In the genomic region with DNA sequence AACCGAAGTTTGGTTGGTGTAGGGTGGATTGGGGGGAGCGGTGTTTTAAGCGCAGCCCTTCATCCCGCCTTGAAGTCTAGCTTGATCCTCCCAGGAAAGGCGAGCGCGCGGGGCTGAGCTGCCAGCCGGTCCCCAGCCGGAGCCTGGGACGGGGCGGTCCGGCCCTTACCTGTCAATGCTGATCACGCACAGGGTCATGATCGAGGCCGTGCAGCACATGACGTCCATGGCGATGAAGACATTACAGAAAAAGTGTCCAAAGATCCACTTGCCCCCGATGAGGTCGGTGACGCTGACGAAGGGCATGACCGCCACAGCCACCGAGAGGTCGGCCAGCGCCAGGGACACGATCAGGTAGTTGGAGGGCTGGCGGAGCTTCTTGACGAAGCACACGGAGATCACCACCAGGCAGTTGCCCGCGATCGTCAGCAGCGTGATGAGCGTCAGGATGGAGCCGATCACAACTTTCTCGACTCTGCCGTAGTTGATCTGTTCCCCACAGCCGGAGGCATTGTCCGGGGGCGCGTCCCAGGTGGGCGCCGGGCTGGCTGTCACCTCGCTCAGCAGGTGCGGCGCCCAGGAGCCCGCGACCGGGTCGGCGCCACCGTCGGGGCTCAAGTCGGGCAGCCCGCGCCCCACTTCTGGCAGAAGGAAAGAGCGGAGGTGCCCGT, we compare ENCODE assay signal across 8 cellular contexts. TPM values are rescaled to one million over a fixed set of nuclear protein-coding genes. Genes with fewer than 3 reads are reported as not detected.
A peak's percentile ranks its signal among the peaks of the same experiment; 100 is the strongest.
DNase-seq lines count a peak whose midpoint lies in the region; ATAC-seq, FAIRE-seq and TF ChIP-seq lines count a peak whose summit lies in the region.

No MANE protein-coding gene starts in this region.

- peak; percentile 22 for ATAC-seq in CD8-positive, alpha-beta T cell
- ATAC-seq in HG02642 (IDR thresholded peaks at IDR 0.05; ENCODE audit: poor library complexity, unreplicated experiment): peak; percentile 25
- no peak for ATAC-seq in stimulated activated memory B cell treated with anti-CD40 and anti-IgM and Interleukin-4, amounts not matched to agents 10 μg/mL and 1 μg/mL and 100 μg/mL, for 72 hours

- CTCF ChIA-PET in CD8-positive, alpha-beta T cell (lab: Charles Lee): interaction anchor here (2.2 kb wide), 1 partner anchor 8 kb away, joined by 12 read pairs; no protein-coding TSS in a partner anchor

- DNase-seq in CD8-positive, alpha-beta T cell: peak in 3 of 7 experiments; percentile 6 to 49 (median 21)
- no peak for DNase-seq in activated T-helper 1 cell treated with anti-CD3 and anti-CD28 coated beads, Interleukin-12 subunit alpha, Interleukin-12 subunit beta, Interleukin-2, Interleukin-4 antibody, amounts not matched to agents 30 ng/mL and 10 ng/mL and 1 ng/mL, durations not matched to agents 14 hours and 24 hours and 36 hours (ENCODE audit: low spot score)
- DNase-seq in frontal cortex (ENCODE audit: low spot score in 2 of 2) (no peak), DMS79 (lab: John Stamatoyannopoulos, UW) (no peak), DMS 273 (lab: John Stamatoyannopoulos, UW; ENCODE audit: unreplicated experiment) (no peak)

- H3K27me3 ChIP-seq in CD8-positive, alpha-beta T cell (ENCODE audit: insufficient read depth, low read length): peaks cover 25% of the 10 kb centered on the region
- peaks cover 35% of the 10 kb centered on the region for H3K27me3 ChIP-seq in iPS-15b (ENCODE audit: control insufficient read depth, insufficient read depth, low read length)

- H3K9me3 Mint-ChIP-seq in CD8-positive, alpha-beta T cell: no peaks in the 10 kb centered on the region
- no peaks in the 10 kb centered on the region for H3K9me3 Mint-ChIP-seq in activated T-helper 1 cell treated with anti-CD3 and anti-CD28 coated beads, Interleukin-12 subunit alpha, Interleukin-12 subunit beta, Interleukin-2, Interleukin-4 antibody, amounts not matched to agents 30 ng/mL and 10 ng/mL and 1 ng/mL, durations not matched to agents 14 hours and 24 hours and 36 hours
- no peaks in the 10 kb centered on the region for H3K9me3 Mint-ChIP-seq in stimulated activated memory B cell treated with anti-CD40 and anti-IgM and Interleukin-4, amounts not matched to agents 10 μg/mL and 1 μg/mL and 100 μg/mL, for 72 hours

- TF ChIP-seq CTCF in CD8-positive, alpha-beta T cell (IDR thresholded peaks at IDR 0.05): no peak

- intact Hi-C loops in CD8-positive, alpha-beta T cell (cut with DNase I, micrococcal nuclease): loop anchor here in 1 of 2 experiments (1.0 to 10.0 kb wide), 2 partner anchors 14 to 1442 kb away; a partner anchor contains a TSS
- intact Hi-C loops in activated T-helper 1 cell treated with anti-CD3 and anti-CD28 coated beads, Interleukin-12 subunit alpha, Interleukin-12 subunit beta, Interleukin-2, Interleukin-4 antibody, amounts not matched to agents 30 ng/mL and 10 ng/mL and 1 ng/mL, durations not matched to agents 14 hours and 24 hours and 36 hours (cut with micrococcal nuclease): loop anchor here (2.0 kb wide), 1 partner anchor 14 kb away; a partner anchor contains a TSS

- H3K27me3 Mint-ChIP-seq in CD8-positive, alpha-beta T cell (ENCODE audit: low read depth): peaks cover 55% of the 10 kb centered on the region
- peaks cover 67% of the 10 kb centered on the region for H3K27me3 Mint-ChIP-seq in activated T-helper 1 cell treated with anti-CD3 and anti-CD28 coated beads, Interleukin-12 subunit alpha, Interleukin-12 subunit beta, Interleukin-2, Interleukin-4 antibody, amounts not matched to agents 30 ng/mL and 10 ng/mL and 1 ng/mL, durations not matched to agents 14 hours and 24 hours and 36 hours (ENCODE audit: insufficient read depth)
- H3K27me3 Mint-ChIP-seq in stimulated activated memory B cell treated with anti-CD40 and anti-IgM and Interleukin-4, amounts not matched to agents 10 μg/mL and 1 μg/mL and 100 μg/mL, for 72 hours: peaks cover 15% of the 10 kb centered on the region

- H3K4me3 ChIP-seq in CD8-positive, alpha-beta T cell (ENCODE audit: low read depth, low read length): peak overlapping the region; percentile 54
- peak overlapping the region; percentile 82 for H3K4me3 ChIP-seq in iPS-15b (ENCODE audit: low read depth, low read length)

- POLR2A ChIA-PET in CD8-positive, alpha-beta T cell (lab: Charles Lee): no interaction called here

- H3K4me1 Mint-ChIP-seq in CD8-positive, alpha-beta T cell (ENCODE audit: low read depth): peaks cover 8% of the 10 kb centered on the region
- H3K4me1 Mint-ChIP-seq in activated T-helper 1 cell treated with anti-CD3 and anti-CD28 coated beads, Interleukin-12 subunit alpha, Interleukin-12 subunit beta, Interleukin-2, Interleukin-4 antibody, amounts not matched to agents 30 ng/mL and 10 ng/mL and 1 ng/mL, durations not matched to agents 14 hours and 24 hours and 36 hours (ENCODE audit: low read depth): peaks cover 17% of the 10 kb centered on the region
- peaks cover 12% of the 10 kb centered on the region for H3K4me1 Mint-ChIP-seq in stimulated activated memory B cell treated with anti-CD40 and anti-IgM and Interleukin-4, amounts not matched to agents 10 μg/mL and 1 μg/mL and 100 μg/mL, for 72 hours

- no peak for FAIRE-seq in frontal cortex (lab: Jason Lieb, UNC)

- peaks cover 9% of the 10 kb centered on the region for H3K4me1 ChIP-seq in CD8-positive, alpha-beta T cell (ENCODE audit: insufficient read depth, low read length)
- no peaks in the 10 kb centered on the region for H3K4me1 ChIP-seq in iPS-15b (ENCODE audit: control insufficient read depth, insufficient read depth, low read length)

- H3K4me3 Mint-ChIP-seq in CD8-positive, alpha-beta T cell: peak overlapping the region; percentile 88
- H3K4me3 Mint-ChIP-seq in activated T-helper 1 cell treated with anti-CD3 and anti-CD28 coated beads, Interleukin-12 subunit alpha, Interleukin-12 subunit beta, Interleukin-2, Interleukin-4 antibody, amounts not matched to agents 30 ng/mL and 10 ng/mL and 1 ng/mL, durations not matched to agents 14 hours and 24 hours and 36 hours: peak overlapping the region; percentile 82
- peak overlapping the region; percentile 75 for H3K4me3 Mint-ChIP-seq in stimulated activated memory B cell treated with anti-CD40 and anti-IgM and Interleukin-4, amounts not matched to agents 10 μg/mL and 1 μg/mL and 100 μg/mL, for 72 hours

- no peaks in the 10 kb centered on the region for H3K36me3 ChIP-seq in CD8-positive, alpha-beta T cell (ENCODE audit: insufficient read depth, low read length)
- H3K36me3 ChIP-seq in iPS-15b (ENCODE audit: control insufficient read depth, insufficient read depth, low read length): no peaks in the 10 kb centered on the region

- H3K27ac Mint-ChIP-seq in CD8-positive, alpha-beta T cell: peak overlapping the region; percentile 7
- H3K27ac Mint-ChIP-seq in activated T-helper 1 cell treated with anti-CD3 and anti-CD28 coated beads, Interleukin-12 subunit alpha, Interleukin-12 subunit beta, Interleukin-2, Interleukin-4 antibody, amounts not matched to agents 30 ng/mL and 10 ng/mL and 1 ng/mL, durations not matched to agents 14 hours and 24 hours and 36 hours: no peak overlapping the region
- no peak overlapping the region for H3K27ac Mint-ChIP-seq in stimulated activated memory B cell treated with anti-CD40 and anti-IgM and Interleukin-4, amounts not matched to agents 10 μg/mL and 1 μg/mL and 100 μg/mL, for 72 hours

- no peak overlapping the region for H3K9ac ChIP-seq in iPS-15b (ENCODE audit: low read depth, low read length)

- no peaks in the 10 kb centered on the region for H3K36me3 Mint-ChIP-seq in CD8-positive, alpha-beta T cell
- no peaks in the 10 kb centered on the region for H3K36me3 Mint-ChIP-seq in activated T-helper 1 cell treated with anti-CD3 and anti-CD28 coated beads, Interleukin-12 subunit alpha, Interleukin-12 subunit beta, Interleukin-2, Interleukin-4 antibody, amounts not matched to agents 30 ng/mL and 10 ng/mL and 1 ng/mL, durations not matched to agents 14 hours and 24 hours and 36 hours (ENCODE audit: low read depth)
- H3K36me3 Mint-ChIP-seq in stimulated activated memory B cell treated with anti-CD40 and anti-IgM and Interleukin-4, amounts not matched to agents 10 μg/mL and 1 μg/mL and 100 μg/mL, for 72 hours: no peaks in the 10 kb centered on the region

- no peaks in the 10 kb centered on the region for H3K9me3 ChIP-seq in CD8-positive, alpha-beta T cell (ENCODE audit: low read length)
- H3K9me3 ChIP-seq in iPS-15b (ENCODE audit: control insufficient read depth, insufficient read depth, low read length): no peaks in the 10 kb centered on the region

- H3K27ac ChIP-seq in CD8-positive, alpha-beta T cell (ENCODE audit: low read depth, low read length): no peak overlapping the region

RNA-seq across cellular contexts. Expression of a gene that starts 0.7 kb away (rescaled TPM):
- total RNA-seq in CD8-positive, alpha-beta T cell: not detected
- not detected in 2 replicates for total RNA-seq in activated T-helper 1 cell treated with anti-CD3 and anti-CD28 coated beads, Interleukin-12 subunit alpha, Interleukin-12 subunit beta, Interleukin-2, Interleukin-4 antibody, amounts not matched to agents 30 ng/mL and 10 ng/mL and 1 ng/mL, durations not matched to agents 14 hours and 24 hours and 36 hours
- 14.3 TPM for total RNA-seq in frontal cortex

RNA-seq across cellular contexts. Expression of a gene that starts 14.7 kb away (rescaled TPM):
- total RNA-seq in CD8-positive, alpha-beta T cell: 10 to 100 TPM; 29.7 TPM
- total RNA-seq in activated T-helper 1 cell treated with anti-CD3 and anti-CD28 coated beads, Interleukin-12 subunit alpha, Interleukin-12 subunit beta, Interleukin-2, Interleukin-4 antibody, amounts not matched to agents 30 ng/mL and 10 ng/mL and 1 ng/mL, durations not matched to agents 14 hours and 24 hours and 36 hours: 78.3 and 80.4 TPM in 2 replicates
- 94.6 TPM for total RNA-seq in frontal cortex

Comparison
In these comparisons a context has a peak if more than half of its experiments do, and no peak if none do; other contexts are left out.
1. RNA of a gene that starts 0.7 kb away (total RNA-seq): 14.3 TPM in frontal cortex (single experiment); not detected in CD8-positive, alpha-beta T cell and not detected in activated T-helper 1 cell treated with anti-CD3 and anti-CD28 coated beads, Interleukin-12 subunit alpha, Interleukin-12 subunit beta, Interleukin-2, Interleukin-4 antibody, amounts not matched to agents 30 ng/mL and 10 ng/mL and 1 ng/mL, durations not matched to agents 14 hours and 24 hours and 36 hours; every median in the first group is over 10 times any median in the second.
2. Peak in every context shown above with its lines, with median percentiles within 50 percentile points of each other: H3K4me3 Mint-ChIP-seq.